ENCODE assay signal across 8 cellular contexts in the genomic region with DNA sequence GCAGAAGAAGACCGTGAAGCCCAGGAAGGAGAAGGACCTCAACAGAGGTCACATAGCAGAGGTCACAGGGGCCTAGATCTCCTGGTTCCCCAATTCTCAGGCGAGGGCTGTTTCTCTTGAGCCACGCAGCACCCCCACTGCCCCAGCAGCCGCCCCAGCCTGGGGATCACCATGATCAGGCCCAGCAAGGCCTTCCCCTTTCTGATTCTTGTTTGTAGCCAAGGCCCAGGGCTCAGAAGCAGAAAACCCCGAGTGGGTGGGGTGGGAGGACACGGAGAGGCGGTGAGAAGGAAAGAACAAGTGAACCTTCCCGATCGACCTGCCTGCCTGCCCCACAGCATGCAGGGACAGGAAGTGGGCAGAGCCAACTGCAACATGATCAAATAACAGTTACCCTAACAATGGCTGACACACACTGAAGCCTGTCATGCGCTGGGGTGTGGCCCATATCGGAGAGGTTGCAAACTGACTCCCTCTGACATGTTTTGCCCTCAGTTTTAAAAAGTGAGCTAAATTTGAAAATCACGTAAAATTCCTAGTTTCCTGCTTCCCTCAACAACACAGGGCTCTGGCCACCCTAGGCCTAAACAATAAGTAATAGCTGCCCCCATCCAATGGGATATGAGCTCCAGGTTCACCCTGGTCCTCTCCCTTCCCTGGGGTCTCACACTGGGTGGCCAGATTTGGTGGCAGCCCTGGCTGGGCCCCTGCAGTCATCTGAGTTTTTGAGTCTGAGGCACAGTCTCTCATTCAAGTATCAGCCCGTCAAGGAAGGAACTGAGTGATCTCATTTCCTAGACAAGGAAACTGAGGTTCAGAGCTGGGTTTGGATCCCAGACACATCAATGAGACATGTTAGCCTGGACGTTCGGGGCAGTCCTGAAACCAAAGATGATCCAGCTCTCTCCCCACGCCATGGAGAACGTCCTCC. TPM values are rescaled to one million over a fixed set of nuclear protein-coding genes. Genes with fewer than 3 reads are reported as not detected.
DNase-seq lines count a peak whose midpoint lies in the region; ATAC-seq, FAIRE-seq and TF ChIP-seq lines count a peak whose summit lies in the region.

No MANE protein-coding gene starts in this region.

- no peak for TF ChIP-seq CTCF in ascending aorta (IDR thresholded peaks at IDR 0.05)
- no peak for TF ChIP-seq CTCF in right lobe of liver (IDR thresholded peaks at IDR 0.05)

- ATAC-seq in HG03095 (IDR thresholded peaks at IDR 0.05; ENCODE audit: unreplicated experiment) (peak; percentile 45), right lobe of liver (peak; percentile 11 to 52 (median 28)), HG03280 (IDR thresholded peaks at IDR 0.05; ENCODE audit: unreplicated experiment) (no peak)

- DNase-seq in GM12891 (ENCODE audit: insufficient read length, low spot score) (peak; percentile 54), T-helper 2 cell (peak; percentile 40 to 94 (median 66)), ascending aorta (ENCODE audit: low spot score in 2 of 2) (peak in 1 of 2 donors; percentile 31), right lobe of liver (no peak), G401 (ENCODE audit: low spot score) (no peak)
- peak; percentile 62 to 79 for DNase-seq in stimulated activated CD8-positive, alpha-beta memory T cell treated with anti-CD3 and anti-CD28 coated beads, Interleukin-15, amount 100 ng/mL, for 4 hours (ENCODE audit: low read depth in 2 of 2)

- H3K4me1 ChIP-seq in ascending aorta (peaks cover 7 to 23% of the 10 kb centered on the region in 2 donors), right lobe of liver (peaks cover 0 to 48% (median 13%) of the 10 kb centered on the region in 4 donors)

- H3K36me3 ChIP-seq in ascending aorta (peaks cover 23 to 27% of the 10 kb centered on the region in 2 donors), right lobe of liver (peaks cover 0 to 15% (median 6%) of the 10 kb centered on the region in 4 donors)

- WGBS in right lobe of liver (ENCODE audit: insufficient coverage, low coverage, low lambda C conversion rate, missing lambda C conversion rate) = 47% methylated on average over 15 of the region's 17 CpGs

- H3K27me3 ChIP-seq in ascending aorta = no peaks in the 10 kb centered on the region
- H3K27me3 ChIP-seq in right lobe of liver = no peaks in the 10 kb centered on the region

- no peak overlapping the region for H3K4me3 ChIP-seq in ascending aorta
- H3K4me3 ChIP-seq in right lobe of liver = no peak overlapping the region

- H3K9me3 ChIP-seq in ascending aorta (no peaks in the 10 kb centered on the region), right lobe of liver (no peaks in the 10 kb centered on the region)

- intact Hi-C loops in ascending aorta (cut with DNase I) (no loop called here), right lobe of liver (cut with DNase I) (no loop called here)

- H3K27ac ChIP-seq in ascending aorta (peak overlapping the region; percentile 47 to 65), right lobe of liver (peak overlapping the region; percentile 37 to 70 (median 65))

- TF ChIP-seq POLR2A in GM12891 (IDR thresholded peaks at IDR 0.05; ENCODE audit: low read depth, low read length) = peak; percentile 50; the same call in 1 of the 2 replicates
- no peak for TF ChIP-seq POLR2A in right lobe of liver (IDR thresholded peaks at IDR 0.05)

- in situ Hi-C loops in G401 (cut with HindIII; ENCODE audit: low sequenced_read_pairs) = no loop called here

- FAIRE-seq in GM12891 (lab: Jason Lieb, UNC) = peak; percentile 40

TF ChIP-seq in GM12891, 5 proteins besides CTCF, POLR2A, EP300 and RAD21:
- TF ChIP-seq POU2F2 (IDR thresholded peaks at IDR 0.05; ENCODE audit: low read depth, low read length) (no peak), PAX5 (IDR thresholded peaks at IDR 0.05; ENCODE audit: insufficient read depth, low read length, severe bottlenecking) (no peak), TAF1 (IDR thresholded peaks at IDR 0.05; ENCODE audit: low read depth, low read length) (peak; percentile 67; the same call in 1 of the 2 replicates), POLR2AphosphoS5 (IDR thresholded peaks at IDR 0.05; ENCODE audit: low read depth, low read length) (peak; percentile 63), SPI1 (IDR thresholded peaks at IDR 0.05; ENCODE audit: low read depth, low read length) (peak; percentile 52)

RNA-seq across cellular contexts. Expression of gene PEDS1, which starts 6.5 kb away (rescaled TPM):
- 10.1 TPM for polyA plus RNA-seq in GM12891 (2012; ENCODE audit: low read depth, missing spikeins)
- total RNA-seq in ascending aorta (23.9 TPM), right lobe of liver (10 to 100 TPM in 5 of 6 experiments, 1 to 10 TPM in 1; 6.9 to 25.3 (median 13.7) TPM)
- 42.7 and 45.5 TPM in 2 replicates for total RNA-seq in G401 (2014; rRNA removed; shearing (Covaris generic))

RNA-seq across cellular contexts. Expression of gene UBE2V1, which starts 34.0 kb away (rescaled TPM):
- 104 TPM for polyA plus RNA-seq in GM12891 (2012; ENCODE audit: low read depth, missing spikeins)
- total RNA-seq in ascending aorta (39.4 TPM), right lobe of liver (10 to 100 TPM; 38.2 to 49.4 (median 44.3) TPM)
- 33.0 and 40.9 TPM in 2 replicates for total RNA-seq in G401 (2014; rRNA removed; shearing (Covaris generic))

RNA-seq across cellular contexts. Expression of gene CEBPB, which starts 43.6 kb away (rescaled TPM):
- polyA plus RNA-seq in GM12891 (2012; ENCODE audit: low read depth, missing spikeins) = 0.60 TPM
- total RNA-seq in ascending aorta (360 TPM), right lobe of liver (100 to 1,000 TPM; 130 to 182 (median 152) TPM)
- total RNA-seq in G401 (2014; rRNA removed; shearing (Covaris generic)) = 21.6 and 24.9 TPM in 2 replicates

Comparison
In these comparisons a context has a peak if more than half of its experiments do, and no peak if none do; other contexts are left out.
1. DNase-seq: peak in GM12891 (single experiment), T-helper 2 cell (5 of 5) and stimulated activated CD8-positive, alpha-beta memory T cell treated with anti-CD3 and anti-CD28 coated beads, Interleukin-15, amount 100 ng/mL, for 4 hours (2 of 2); none in right lobe of liver (0 of 3) and G401 (single experiment).